In the genomic region with DNA sequence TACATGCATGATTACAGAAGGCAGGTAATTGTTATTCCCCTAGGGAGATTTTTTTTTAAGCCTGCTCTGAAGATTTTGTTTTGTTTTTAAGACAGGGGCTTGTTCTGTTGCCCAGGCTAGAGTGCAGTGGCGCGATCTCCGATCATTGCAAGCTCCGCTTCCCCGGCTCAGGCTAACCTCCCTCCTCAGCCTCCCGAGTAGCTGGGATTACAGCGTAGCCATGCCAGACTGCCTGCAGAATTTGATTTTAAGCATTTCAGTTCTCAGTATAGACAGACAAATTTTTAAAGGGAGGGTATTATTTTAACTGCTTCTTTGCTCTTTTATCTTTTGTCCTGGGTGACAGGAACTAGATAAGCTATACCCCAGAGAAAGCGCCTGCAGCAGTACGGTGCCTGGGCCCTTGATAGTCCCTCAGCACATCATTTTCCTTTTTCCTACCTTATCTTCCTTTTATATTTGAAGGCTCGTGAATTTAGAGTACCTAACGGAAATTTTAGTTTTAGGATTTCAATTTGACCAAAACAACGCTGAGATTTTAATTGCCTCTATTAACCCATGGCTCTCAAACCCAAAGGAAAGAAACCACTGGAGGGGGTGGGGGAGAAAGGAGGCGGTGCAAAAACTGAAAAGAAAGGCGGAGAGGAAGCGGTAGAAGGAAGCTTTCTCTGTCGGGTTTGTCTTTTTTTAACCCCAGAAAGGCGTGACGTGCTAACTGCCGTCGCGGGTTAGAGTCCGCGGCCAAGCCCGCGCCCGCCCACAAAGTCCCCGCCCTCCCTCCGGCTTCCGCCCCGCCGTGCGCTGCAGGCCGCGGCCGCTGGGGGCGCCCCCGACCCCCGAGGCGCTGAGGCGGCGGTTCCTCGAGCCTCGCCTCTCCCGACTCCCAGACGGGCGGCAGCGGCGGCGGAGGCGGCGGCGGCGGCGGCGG, we compare ENCODE assay signal across 9 cellular contexts. TPM values are rescaled to one million over a fixed set of nuclear protein-coding genes. Genes with fewer than 3 reads are reported as not detected.
DNase-seq lines count a peak whose midpoint lies in the region; ATAC-seq, FAIRE-seq and TF ChIP-seq lines count a peak whose summit lies in the region.
"Had no signal": no experiment of that assay in that cellular context is flagged by ENCODE, and none has a peak within 500 bp of the region (broad histone marks: within the 10 kb centered on the region; RNA-seq: fewer than 3 reads in every experiment).

A gene (plus strand): TSS at position 886 of the 928 bp plus-strand sequence. CDS start 329 bp downstream, outside the sequence.

- in situ Hi-C loops in HepG2 (cut with HindIII; ENCODE audit: extremely low pct_ligation_motif_present, low pct_unique_long_range_greater_than_20kb), result loop anchor here (25.0 kb wide), 1 partner anchor 772 kb away; no protein-coding TSS in a partner anchor

- FAIRE-seq in HepG2 (lab: Jason Lieb, UNC), result no peak

- peak; percentile 32 for DNase-seq in BJ (ENCODE audit: low read depth)
- peak; percentile 86 for DNase-seq in NCI-H446 treated with DMSO at 0.1 percent for 48 hours (lab: John Stamatoyannopoulos, UW)
- peak; percentile 94 for DNase-seq in activated CD4-positive, alpha-beta T cell treated with anti-CD3 and anti-CD28 coated beads for 36 hours
- DNase-seq in colonic mucosa, result peak; percentile 91
- peak; percentile 48 for DNase-seq in HepG2 (ENCODE audit: low spot score)
- peak; percentile 86 for DNase-seq in stimulated activated CD4-positive, alpha-beta T cell treated with anti-CD3 and anti-CD28 coated beads, Interleukin-2, amount 100 ng/mL, for 4 hours (ENCODE audit: low read depth)

- H3K9ac ChIP-seq in colonic mucosa (ENCODE audit: low read depth in 2 of 2, low read length in 2 of 2) (peak within 1 kb of the TSS; percentile 72 to 89), HepG2 (ENCODE audit: insufficient read depth, low read depth, low read length) (peak within 1 kb of the TSS; percentile 61)

- H3K9me3 ChIP-seq in colonic mucosa (no peaks in the 10 kb centered on the region), HepG2 (ENCODE audit: low read length) (no peaks in the 10 kb centered on the region)

- POLR2A ChIA-PET in BJ (lab: Charles Lee), result interaction anchor here (0.6 kb wide), 1 partner anchor 145 kb away, joined by 4 read pairs; no protein-coding TSS in a partner anchor
- POLR2A ChIA-PET in activated CD4-positive, alpha-beta T cell treated with anti-CD3 and anti-CD28 coated beads for 36 hours (lab: Charles Lee), result interaction anchor here (0.5 to 1.1 kb wide), 4 partner anchors 10 to 87 kb away, joined by 3 to 5 read pairs (median 3); no protein-coding TSS in a partner anchor
- POLR2A ChIA-PET in HepG2 (lab: Yijun Ruan, JAX), result interaction anchor here (1.0 to 2.4 kb wide), 2 partner anchors 88 to 133 kb away, joined by 3 to 9 read pairs; a partner anchor contains a TSS

- H3K9me3 Mint-ChIP-seq in activated CD4-positive, alpha-beta T cell treated with anti-CD3 and anti-CD28 coated beads for 36 hours (ENCODE audit: low read depth), result no peaks in the 10 kb centered on the region

- H3K36me3 Mint-ChIP-seq in activated CD4-positive, alpha-beta T cell treated with anti-CD3 and anti-CD28 coated beads for 36 hours (ENCODE audit: low read depth), result no peaks in the 10 kb centered on the region

- H4K20me1 ChIP-seq in HepG2 (ENCODE audit: insufficient read depth, low read length), result no peaks in the 10 kb centered on the region

- peak within 1 kb of the TSS; percentile 90 for H3K4me3 Mint-ChIP-seq in activated CD4-positive, alpha-beta T cell treated with anti-CD3 and anti-CD28 coated beads for 36 hours

- peak; percentile 28; the same call in 1 of the 2 replicates for TF ChIP-seq CTCF in BJ (IDR thresholded peaks at IDR 0.05; ENCODE audit: insufficient read depth, low read depth, low read length)
- TF ChIP-seq CTCF in colonic mucosa (IDR thresholded peaks at IDR 0.05), result peak; percentile 73
- TF ChIP-seq CTCF in HepG2 (CRISPR knock-in tag; IDR thresholded peaks at IDR 0.05), result peak; percentile 69

- ATAC-seq in GM19043 (IDR thresholded peaks at IDR 0.05; ENCODE audit: low read depth, unreplicated experiment) (peak; percentile 72), HG03342 (IDR thresholded peaks at IDR 0.05; ENCODE audit: unreplicated experiment) (peak; percentile 79), HepG2 (peak; percentile 89)
- ATAC-seq in activated CD4-positive, alpha-beta T cell treated with anti-CD3 and anti-CD28 coated beads for 36 hours, result peak; percentile 84

- peaks cover 41% of the 10 kb centered on the region for H3K4me1 Mint-ChIP-seq in activated CD4-positive, alpha-beta T cell treated with anti-CD3 and anti-CD28 coated beads for 36 hours

- 26% methylated on average over 33 of the region's 55 CpGs for WGBS in HepG2 (ENCODE audit: low lambda C conversion rate)

- CTCF ChIA-PET in BJ (lab: Yijun Ruan, JAX) (interaction anchor here (0.5 to 3.5 kb wide), 35 partner anchors 8 to 619 kb away, joined by 3 to 24 read pairs (median 4); a partner anchor contains a TSS), HepG2 (lab: Yijun Ruan, JAX; ENCODE audit: low intra/inter-chr PET ratio, low total read pairs) (interaction anchor here (3.5 kb wide), 1 partner anchor 47 kb away, joined by 50 read pairs; no protein-coding TSS in a partner anchor)
- CTCF ChIA-PET in activated CD4-positive, alpha-beta T cell treated with anti-CD3 and anti-CD28 coated beads for 36 hours (lab: Charles Lee), result interaction anchor here (0.6 to 6.1 kb wide), 24 partner anchors 9 to 350 kb away, joined by 3 to 109 read pairs (median 10); a partner anchor contains a TSS

- peak within 1 kb of the TSS; percentile 81 for H3K27ac Mint-ChIP-seq in activated CD4-positive, alpha-beta T cell treated with anti-CD3 and anti-CD28 coated beads for 36 hours

- H3K4me1 ChIP-seq in colonic mucosa, result no peaks in the 10 kb centered on the region
- peaks cover 21% of the 10 kb centered on the region for H3K4me1 ChIP-seq in HepG2 (ENCODE audit: insufficient read depth, low read length)

- TF ChIP-seq POLR2A in HepG2 (IDR thresholded peaks at IDR 0.05; ENCODE audit: insufficient read depth in 1 of 2, low read depth in 2 of 2, low read length in 2 of 2), result no peak

- no peaks in the 10 kb centered on the region for H3K79me2 ChIP-seq in HepG2 (ENCODE audit: insufficient read depth, low read length)

- TF ChIP-seq EP300 in HepG2 (IDR thresholded peaks at IDR 0.05; ENCODE audit: low read depth in 2 of 2, low read length in 2 of 2) (no peak), HepG2 (CRISPR knock-in tag; IDR thresholded peaks at IDR 0.05; ENCODE audit: borderline replicate concordance) (no peak)

- H3K4me2 ChIP-seq in HepG2 (ENCODE audit: low read depth, low read length), result peak within 1 kb of the TSS; percentile 94

- H3K27ac ChIP-seq in colonic mucosa, result peak within 1 kb of the TSS; percentile 77
- no peak within 1 kb of the TSS for H3K27ac ChIP-seq in HepG2 (ENCODE audit: extremely low read length, insufficient read depth, low read length)
- H3K27ac ChIP-seq: epithelial cell of prostate had no signal

- no TSS peak for BruUV-seq in HepG2 (replicated peaks; lab: Mats Ljungman, UMichigan)

- no peaks in the 10 kb centered on the region for H3K36me3 ChIP-seq in BJ (ENCODE audit: control insufficient read depth, insufficient read depth, low read length)
- H3K36me3 ChIP-seq in colonic mucosa, result no peaks in the 10 kb centered on the region
- no peaks in the 10 kb centered on the region for H3K36me3 ChIP-seq in HepG2 (replicated peaks in 1 of 2; ENCODE audit: control insufficient read depth in 1 of 2, insufficient read depth in 2 of 2, low read length in 2 of 2)

- no peaks in the 10 kb centered on the region; the same call in none of the 2 replicates for H3K27me3 ChIP-seq in BJ (ENCODE audit: control insufficient read depth, insufficient read depth, low read length)
- no peaks in the 10 kb centered on the region for H3K27me3 ChIP-seq in colonic mucosa
- peaks cover 0 to 3% of the 10 kb centered on the region in 2 experiments; a peak in 1 of 5 replicates for H3K27me3 ChIP-seq in HepG2 (ENCODE audit: control insufficient read depth in 1 of 2, insufficient read depth in 2 of 2, low read length in 2 of 2)

- intact Hi-C loops in activated CD4-positive, alpha-beta T cell treated with anti-CD3 and anti-CD28 coated beads for 36 hours (cut with DNase I, micrococcal nuclease), result loop anchor here (1.0 to 10.0 kb wide), 13 partner anchors 8 to 775 kb away; a partner anchor contains a TSS
- intact Hi-C loops in colonic mucosa (cut with DNase I) (loop anchor here (5.0 kb wide), 1 partner anchor 47 kb away; no protein-coding TSS in a partner anchor), HepG2 (cut with micrococcal nuclease; ENCODE audit: unreplicated experiment) (loop anchor here (5.0 kb wide), 1 partner anchor 133 kb away; a partner anchor contains a TSS)

- H3K4me3 ChIP-seq in BJ (ENCODE audit: low read depth, low read length) (peak within 1 kb of the TSS; percentile 63), colonic mucosa (peak within 1 kb of the TSS; percentile 69), HepG2 (replicated peaks in 1 of 3; ENCODE audit: insufficient read depth in 1 of 3, low read depth in 2 of 3, low read length in 3 of 3) (peak within 1 kb of the TSS; percentile 54 to 77 (median 65))

- no peak for TF ChIP-seq RAD21 in HepG2 (CRISPR knock-in tag; IDR thresholded peaks at IDR 0.05)

- no peaks in the 10 kb centered on the region for H3K27me3 Mint-ChIP-seq in activated CD4-positive, alpha-beta T cell treated with anti-CD3 and anti-CD28 coated beads for 36 hours

- H2AFZ ChIP-seq in HepG2 (ENCODE audit: low read length), result peak within 1 kb of the TSS; percentile 92

RNA-seq across cellular contexts. Expression of the gene that starts here (rescaled TPM):
- 2.6 and 3.8 TPM in 2 replicates for polyA plus RNA-seq in BJ (2011; rRNA removed)
- polyA minus RNA-seq in BJ (2011; rRNA and poly(A)+ RNA removed), result 2.5 and 2.7 TPM in 2 replicates
- 1 to 10 TPM; 5.0 to 7.6 TPM for total RNA-seq in activated CD4-positive, alpha-beta T cell treated with anti-CD3 and anti-CD28 coated beads for 36 hours
- 10 to 100 TPM; 32.8 to 42.8 TPM for total RNA-seq in colonic mucosa
- total RNA-seq in HepG2 (2016; rRNA removed; fragmentation: Illumina TruSeq; extraction: Trizol), result 3.2 and 5.7 TPM in 2 replicates
- 0.35 and 0.40 TPM in 2 replicates for total RNA-seq in HepG2 (2016; cell fraction: cytosol; rRNA removed; fragmentation: Illumina TruSeq; extraction: Trizol; ENCODE audit: low read depth)
- 3.6 and 5.4 TPM in 2 replicates for total RNA-seq in HepG2 (2016; cell fraction: insoluble cytoplasmic fraction; rRNA removed; fragmentation: Illumina TruSeq; extraction: Trizol)
- 2.8 and 3.5 TPM in 2 replicates for total RNA-seq in HepG2 (2016; cell fraction: membrane; rRNA removed; fragmentation: Illumina TruSeq; extraction: Trizol)
- total RNA-seq in HepG2 (2016; cell fraction: nucleus; rRNA removed; fragmentation: Illumina TruSeq; extraction: Trizol), result 2.2 and 2.5 TPM in 2 replicates
- polyA plus RNA-seq in HepG2 (2011; rRNA removed), result 0.81 and 0.90 TPM in 2 replicates
- 0.40 and 0.67 TPM in 2 replicates for polyA plus RNA-seq in HepG2 (2011; cell fraction: cytosol; rRNA removed)
- 0.54 and 0.63 TPM in 2 replicates for polyA plus RNA-seq in HepG2 (2011; cell fraction: nucleus; rRNA removed)
- 1.0 and 1.2 TPM in 2 replicates for polyA plus RNA-seq in HepG2 (2012)
- 0.14 and 0.17 TPM in 2 replicates for polyA plus RNA-seq in HepG2 (2016; cell fraction: cytosol; fragmentation: Illumina TruSeq; extraction: Trizol; ENCODE audit: low read depth)
- polyA plus RNA-seq in HepG2 (2016; cell fraction: insoluble cytoplasmic fraction; fragmentation: Illumina TruSeq; extraction: Trizol; ENCODE audit: low read depth), result 3.7 and 4.0 TPM in 2 replicates
- 1.2 TPM in 2 replicates for polyA plus RNA-seq in HepG2 (2016; cell fraction: membrane; fragmentation: Illumina TruSeq; extraction: Trizol; ENCODE audit: low read depth)
- polyA plus RNA-seq in HepG2 (2016; cell fraction: nucleus; fragmentation: Illumina TruSeq; extraction: Trizol; ENCODE audit: insufficient read depth, low read depth), result 2.1 and 2.5 TPM in 2 replicates
- polyA minus RNA-seq in HepG2 (2011; rRNA and poly(A)+ RNA removed; ENCODE audit: low replicate concordance), result 0.74 and 69.9 TPM in 2 replicates
- 1.3 and 1.5 TPM in 2 replicates for polyA minus RNA-seq in HepG2 (2011; cell fraction: cytosol; rRNA and poly(A)+ RNA removed)
- 1.7 and 1.9 TPM in 2 replicates for polyA minus RNA-seq in HepG2 (2011; cell fraction: nucleus; rRNA and poly(A)+ RNA removed)

Comparison
In these comparisons a context has a peak if more than half of its experiments do, and no peak if none do; other contexts are left out.
1. DNase-seq: peak in every context shown above with its lines; median percentile 94 in activated CD4-positive, alpha-beta T cell treated with anti-CD3 and anti-CD28 coated beads for 36 hours; 91 in colonic mucosa; 86 in NCI-H446 treated with DMSO at 0.1 percent for 48 hours; 86 in stimulated activated CD4-positive, alpha-beta T cell treated with anti-CD3 and anti-CD28 coated beads, Interleukin-2, amount 100 ng/mL, for 4 hours; 48 in HepG2; 32 in BJ.